8 cellular contexts compared by ENCODE assay signal in genomic region chr4:85968945-85969830, GRCh38.
A peak's percentile ranks its signal among the peaks of the same experiment; 100 is the strongest.
DNase-seq lines count a peak whose midpoint lies in the region; ATAC-seq and TF ChIP-seq lines count a peak whose summit lies in the region.

No MANE protein-coding gene starts in this region.

- peaks cover 12% of the 10 kb centered on the region for H3K36me3 Mint-ChIP-seq in osteocyte (ENCODE audit: unreplicated experiment)

- ATAC-seq in GM18867 (IDR thresholded peaks at IDR 0.05; ENCODE audit: unreplicated experiment), result peak; percentile 81
- ATAC-seq in HG02642 (IDR thresholded peaks at IDR 0.05; ENCODE audit: poor library complexity, unreplicated experiment), result no peak

- TF ChIP-seq POLR2A in esophagus muscularis mucosa (IDR thresholded peaks at IDR 0.05; ENCODE audit: low read depth), result no peak

- TF ChIP-seq EP300 in esophagus muscularis mucosa (IDR thresholded peaks at IDR 0.05), result no peak

- no peaks in the 10 kb centered on the region for H3K27me3 Mint-ChIP-seq in osteocyte (ENCODE audit: unreplicated experiment)

- intact Hi-C loops in esophagus muscularis mucosa (cut with DNase I), result loop anchor here (2.0 to 10.0 kb wide), 3 partner anchors 170 to 824 kb away; no protein-coding TSS in a partner anchor

- H3K4me3 ChIP-seq in esophagus muscularis mucosa, result no peak overlapping the region

- H3K4me3 Mint-ChIP-seq in osteocyte (ENCODE audit: unreplicated experiment), result no peak overlapping the region

- 41% methylated on average over 3 of the region's 3 CpGs for WGBS in esophagus muscularis mucosa

- peaks cover 0 to 3% (median 0%) of the 10 kb centered on the region in 4 donors for H3K36me3 ChIP-seq in esophagus muscularis mucosa

- H3K27ac Mint-ChIP-seq in osteocyte (ENCODE audit: unreplicated experiment), result no peak overlapping the region

- H3K4me1 Mint-ChIP-seq in osteocyte (ENCODE audit: unreplicated experiment), result peaks cover 46% of the 10 kb centered on the region

- peaks cover 3 to 21% (median 11%) of the 10 kb centered on the region in 4 donors for H3K4me1 ChIP-seq in esophagus muscularis mucosa

- H3K9me3 Mint-ChIP-seq in osteocyte (ENCODE audit: unreplicated experiment), result peaks cover 4% of the 10 kb centered on the region

- H3K27me3 ChIP-seq in esophagus muscularis mucosa, result no peaks in the 10 kb centered on the region

- H3K9me3 ChIP-seq in esophagus muscularis mucosa, result no peaks in the 10 kb centered on the region

- no peak overlapping the region for H3K27ac ChIP-seq in esophagus muscularis mucosa (replicated peaks in 1 of 4)

- TF ChIP-seq CTCF in esophagus muscularis mucosa (IDR thresholded peaks at IDR 0.05) (peak; percentile 58 to 63 (median 60)), osteocyte (IDR thresholded peaks at IDR 0.05) (peak; percentile 75)

- DNase-seq in AG08396 (ENCODE audit: low spot score), result peak; percentile 42
- DNase-seq in HT-29 (ENCODE audit: low spot score), result peak; percentile 74
- peak; percentile 88 for DNase-seq in OCI-M1 (lab: John Stamatoyannopoulos, UW)
- DNase-seq in esophagus muscularis mucosa (ENCODE audit: extremely low spot score), result no peak
- DNase-seq in osteocyte (ENCODE audit: extremely low spot score, unreplicated experiment), result no peak
- DNase-seq in GOT3 (lab: John Stamatoyannopoulos, UW), result no peak

Comparison
In these comparisons a context has a peak if more than half of its experiments do, and no peak if none do; other contexts are left out.
1. DNase-seq: peak in AG08396 (single experiment), HT-29 (single experiment) and OCI-M1 (single experiment); none in esophagus muscularis mucosa (single experiment), osteocyte (single experiment) and GOT3 (single experiment).